In genomic region chr17:81918762-81919545, GRCh38 we compare ENCODE assay signal across 1 cellular context.
TF ChIP-seq lines count a peak whose summit lies in the region.

No MANE protein-coding gene starts in this region.

TF ChIP-seq in endothelial cell of umbilical vein, 7 proteins besides CTCF, POLR2A, EP300 and RAD21:
- TF ChIP-seq MAX (IDR thresholded peaks at IDR 0.05; ENCODE audit: insufficient read depth, insufficient read length) (no peak), MYC (IDR thresholded peaks at IDR 0.05; ENCODE audit: low read depth, low read length) (no peak), POLR2AphosphoS5 (IDR thresholded peaks at IDR 0.05; ENCODE audit: insufficient read depth, low read depth, low read length) (no peak), FOS (IDR thresholded peaks at IDR 0.05; ENCODE audit: borderline replicate concordance, insufficient read depth, low read length) (no peak), GATA2 (IDR thresholded peaks at IDR 0.05; ENCODE audit: insufficient read depth, insufficient read length, low read depth, low read length) (no peak), EZH2 (IDR thresholded peaks at IDR 0.05; ENCODE audit: borderline replicate concordance, low read depth, low read length, severe bottlenecking) (no peak), JUN (IDR thresholded peaks at IDR 0.05; ENCODE audit: borderline replicate concordance, insufficient read depth, insufficient read length, low read depth) (no peak)
